In the genomic region with DNA sequence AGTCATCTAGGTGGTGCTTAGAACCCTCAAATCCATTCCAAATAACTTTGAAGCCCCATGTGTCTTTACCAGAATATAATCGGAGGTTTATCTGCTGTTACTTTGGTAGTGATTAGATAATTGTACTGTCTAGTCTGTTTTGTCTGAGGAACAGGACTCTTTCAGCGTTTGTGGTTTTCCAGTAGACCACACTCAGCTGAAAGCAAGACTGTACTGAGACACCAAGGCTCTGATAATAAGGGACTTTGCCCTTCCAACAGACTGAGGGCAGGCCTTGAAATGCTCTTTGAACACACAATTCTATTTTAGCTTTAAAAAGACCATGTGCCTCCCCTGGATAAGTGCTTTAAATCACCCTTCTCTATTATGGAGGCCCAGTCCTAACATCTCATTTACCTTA, we compare ENCODE assay signal across 29 cellular contexts.
DNase-seq lines count a peak whose midpoint lies in the region; ATAC-seq, FAIRE-seq and TF ChIP-seq lines count a peak whose summit lies in the region.
"Had no signal": no experiment of that assay in that cellular context is flagged by ENCODE, and none has a peak within 500 bp of the region (broad histone marks: within the 10 kb centered on the region; RNA-seq: fewer than 3 reads in every experiment).

No MANE protein-coding gene starts in this region.

- BruUV-seq in Calu3 (replicated peaks; lab: Mats Ljungman, UMichigan): no TSS peak

- H3K27ac Mint-ChIP-seq in T-helper 17 cell (no peak overlapping the region), Calu3 (ENCODE audit: unreplicated experiment) (no peak overlapping the region)
- H3K27ac Mint-ChIP-seq: activated CD4-positive, alpha-beta memory T cell treated with anti-CD3 and anti-CD28 coated beads for 36 hours; stimulated activated naive CD8-positive, alpha-beta T cell treated with anti-CD3 and anti-CD28 coated beads, Interleukin-15, Interleukin-2, amounts not matched to agents 100 ng/mL and 50 ng/mL, for 24 hours had no signal

- TF ChIP-seq CTCF in kidney (IDR thresholded peaks at IDR 0.05; ENCODE audit: borderline replicate concordance, extremely low read depth, insufficient read depth) (no peak), Calu3 (IDR thresholded peaks at IDR 0.05; ENCODE audit: unreplicated experiment) (no peak)

- peaks cover 0 to 2% of the 10 kb centered on the region in 2 donors for H3K4me1 ChIP-seq in kidney (ENCODE audit: control insufficient read depth in 1 of 2, insufficient read depth in 1 of 2, low read depth in 1 of 2, low read length in 2 of 2)
- H3K4me1 ChIP-seq: gastroesophageal sphincter, SJSA1, thyroid gland had no signal

- H3K9me3 Mint-ChIP-seq in Calu3 (ENCODE audit: low read depth, unreplicated experiment): no peaks in the 10 kb centered on the region
- H3K9me3 Mint-ChIP-seq: activated CD4-positive, alpha-beta memory T cell treated with anti-CD3 and anti-CD28 coated beads for 36 hours; naive B cell; stimulated activated naive CD8-positive, alpha-beta T cell treated with anti-CD3 and anti-CD28 coated beads, Interleukin-15, Interleukin-2, amounts not matched to agents 100 ng/mL and 50 ng/mL, for 24 hours had no signal

- no peak overlapping the region for H3K9ac ChIP-seq in kidney (ENCODE audit: low read length in 2 of 2)

- H3K4me3 ChIP-seq in kidney (ENCODE audit: low read length in 2 of 2): no peak overlapping the region
- H3K4me3 ChIP-seq: adrenal gland, coronary artery, gastroesophageal sphincter, SJSA1, thyroid gland had no signal

- no peak for DNase-seq in T-helper 17 cell
- no peak for DNase-seq in kidney
- DNase-seq in NCI-H82 (lab: John Stamatoyannopoulos, UW): no peak
- no peak for DNase-seq in activated effector memory CD4-positive, alpha-beta T cell treated with anti-CD3 and anti-CD28 coated beads, Interleukin-2, amount 50 U/mL, for 16 hours
- no peak for DNase-seq in Calu3
- DNase-seq: activated CD4-positive, alpha-beta memory T cell treated with anti-CD3 and anti-CD28 coated beads for 36 hours; activated gamma-delta T cell; activated T-cell treated with anti-CD3 and anti-CD28 coated beads for 4 hours; adrenal gland; DMS 273 treated with DMSO at 0.1 percent for 48 hours; IMR-90; mesenchymal stem cell; naive B cell; NCI-H187 treated with DMSO at 0.1 percent for 48 hours; NCI-H446; retina; stimulated activated CD4-positive, alpha-beta T cell treated with anti-CD3 and anti-CD28 coated beads, Interleukin-12 subunit alpha, Interleukin-12 subunit beta, amount 100 ng/mL, for 4 hours; thyroid gland; WERI-Rb-1 had no signal

- H3K36me3 Mint-ChIP-seq in T-helper 17 cell (ENCODE audit: low read depth) (peaks cover 4% of the 10 kb centered on the region), Calu3 (ENCODE audit: insufficient read depth, unreplicated experiment) (peaks cover 5% of the 10 kb centered on the region)

- H3K27me3 Mint-ChIP-seq in T-helper 17 cell (no peaks in the 10 kb centered on the region), Calu3 (ENCODE audit: unreplicated experiment) (no peaks in the 10 kb centered on the region)
- H3K27me3 Mint-ChIP-seq: activated CD4-positive, alpha-beta memory T cell treated with anti-CD3 and anti-CD28 coated beads for 36 hours; naive B cell; stimulated activated naive CD8-positive, alpha-beta T cell treated with anti-CD3 and anti-CD28 coated beads, Interleukin-15, Interleukin-2, amounts not matched to agents 100 ng/mL and 50 ng/mL, for 24 hours had no signal

- no peaks in the 10 kb centered on the region for H3K9me3 ChIP-seq in T-helper 17 cell (ENCODE audit: control insufficient read depth, low read length, poor library complexity, severe bottlenecking)
- no peaks in the 10 kb centered on the region for H3K9me3 ChIP-seq in kidney (ENCODE audit: control insufficient read depth in 1 of 2, low read length in 2 of 2)
- H3K9me3 ChIP-seq: adrenal gland, gastroesophageal sphincter, SJSA1, thyroid gland had no signal

- CTCF ChIA-PET in Calu3 (lab: Charles Lee): no interaction called here

- ATAC-seq in GM18511 (IDR thresholded peaks at IDR 0.05; ENCODE audit: unreplicated experiment) (peak; percentile 41), HG03432 (IDR thresholded peaks at IDR 0.05; ENCODE audit: unreplicated experiment) (peak; percentile 56), T-helper 17 cell (peak; percentile 18), GM21528 (IDR thresholded peaks at IDR 0.05; ENCODE audit: low FRiP score, unreplicated experiment) (no peak)
- ATAC-seq: gastroesophageal sphincter had no signal

- intact Hi-C loops in kidney (cut with DNase I): no loop called here
- intact Hi-C loops in Calu3 (cut with micrococcal nuclease; ENCODE audit: unreplicated experiment): no loop called here

- H3K27ac ChIP-seq in kidney (ENCODE audit: low read depth in 2 of 2, low read length in 2 of 2): peak overlapping the region; percentile 28 to 35
- H3K27ac ChIP-seq: adrenal gland, coronary artery, gastroesophageal sphincter, SJSA1, thyroid gland, WERI-Rb-1 had no signal

- no peak overlapping the region for H3K4me3 Mint-ChIP-seq in T-helper 17 cell
- H3K4me3 Mint-ChIP-seq in Calu3 (ENCODE audit: low read depth, unreplicated experiment): no peak overlapping the region
- H3K4me3 Mint-ChIP-seq: activated CD4-positive, alpha-beta memory T cell treated with anti-CD3 and anti-CD28 coated beads for 36 hours; naive B cell; stimulated activated naive CD8-positive, alpha-beta T cell treated with anti-CD3 and anti-CD28 coated beads, Interleukin-15, Interleukin-2, amounts not matched to agents 100 ng/mL and 50 ng/mL, for 24 hours had no signal

- peaks cover 3 to 15% of the 10 kb centered on the region in 2 donors for H3K36me3 ChIP-seq in kidney (ENCODE audit: control insufficient read depth in 1 of 2, insufficient read depth in 2 of 2, low read length in 2 of 2)
- H3K36me3 ChIP-seq: WERI-Rb-1 had no signal

- no peak for FAIRE-seq in kidney (lab: Jason Lieb, UNC)
- FAIRE-seq: bronchial epithelial cell, GM18507, RCC 7860 had no signal

- H3K4me1 Mint-ChIP-seq in T-helper 17 cell (peaks cover 2% of the 10 kb centered on the region), Calu3 (ENCODE audit: low read depth, unreplicated experiment) (no peaks in the 10 kb centered on the region)
- H3K4me1 Mint-ChIP-seq: naive B cell had no signal
